In the genomic region with DNA sequence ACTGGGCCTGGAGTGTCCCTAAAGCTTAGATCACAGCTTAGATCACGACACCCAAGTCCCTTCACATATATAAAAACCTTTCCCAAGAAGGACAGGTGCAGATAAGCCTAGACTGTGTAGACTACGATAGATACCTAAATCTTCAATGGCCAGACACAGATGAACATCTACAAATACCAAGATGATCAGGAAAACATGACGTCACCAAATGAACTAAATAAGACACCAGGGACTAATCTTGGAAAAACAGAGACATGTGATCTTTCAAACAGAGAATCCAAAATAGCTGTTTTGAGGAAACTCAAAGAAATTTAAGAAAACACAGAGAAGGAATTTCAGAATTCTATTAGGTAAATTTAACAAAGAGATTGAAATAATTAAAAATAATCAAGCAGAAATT, we compare ENCODE assay signal across 8 cellular contexts.
"Had no signal": no experiment of that assay in that cellular context is flagged by ENCODE, and none has a peak within 500 bp of the region (broad histone marks: within the 10 kb centered on the region; RNA-seq: fewer than 3 reads in every experiment).

No MANE protein-coding gene starts in this region.

- FAIRE-seq: G401.6, GM12878, GM12891, GM12892, GM18507, GM19239 had no signal

- DNase-seq: GDM1, GF-D8 had no signal

- ATAC-seq: GM12878 had no signal

- H3K4me3 ChIP-seq: GM12878 had no signal
